Comparison of ENCODE assay signal across 11 cellular contexts in genomic region chr5:75574791-75575190, GRCh38. TPM values are rescaled to one million over a fixed set of nuclear protein-coding genes. Genes with fewer than 3 reads are reported as not detected.
DNase-seq lines count a peak whose midpoint lies in the region; ATAC-seq and TF ChIP-seq lines count a peak whose summit lies in the region.
"Had no signal": no experiment of that assay in that cellular context is flagged by ENCODE, and none has a peak within 500 bp of the region (broad histone marks: within the 10 kb centered on the region; RNA-seq: fewer than 3 reads in every experiment).

No MANE protein-coding gene starts in this region.

- H3K4me2 ChIP-seq in IMR-90 (ENCODE audit: low read depth, low read length), result no peak overlapping the region

- peaks cover under 1 to 6% of the 10 kb centered on the region in 2 experiments; a peak in 3 of 4 replicates for H3K79me1 ChIP-seq in IMR-90 (ENCODE audit: low read depth in 1 of 2, low read length in 2 of 2)

- no peak overlapping the region for H3K14ac ChIP-seq in IMR-90 (replicated peaks; ENCODE audit: low read depth, low read length)

- CTCF ChIA-PET in IMR-90 (lab: Yijun Ruan, JAX), result no interaction called here

- peaks cover 9% of the 10 kb centered on the region for H3K36me3 ChIP-seq in IMR-90 (ENCODE audit: control insufficient read depth, insufficient read depth, low read length)

- TF ChIP-seq RAD21 in IMR-90 (IDR thresholded peaks at IDR 0.05; ENCODE audit: low read length), result no peak

- no peak overlapping the region for H2BK15ac ChIP-seq in IMR-90 (ENCODE audit: low read depth, low read length)

- intact Hi-C loops in IMR-90 (cut with micrococcal nuclease), result no loop called here

- no TSS peak for BruUV-seq in IMR-90 (replicated peaks; lab: Mats Ljungman, UMichigan)

- POLR2A ChIA-PET in IMR-90 (lab: Charles Lee; ENCODE audit: unreplicated experiment), result no interaction called here

- no peaks in the 10 kb centered on the region for H4K20me1 ChIP-seq in IMR-90 (ENCODE audit: insufficient read depth, low read length)

- peak; percentile 18 for DNase-seq in IMR-90
- DNase-seq in left kidney (ENCODE audit: low read depth, low spot score), result peak; percentile 19
- no peak for DNase-seq in GM19240 (ENCODE audit: insufficient read length, low spot score)
- DNase-seq in NCI-H2107 treated with DMSO at 0.1 percent for 48 hours (lab: John Stamatoyannopoulos, UW; ENCODE audit: unreplicated experiment), result no peak
- no peak for DNase-seq in NCI-H345 (lab: John Stamatoyannopoulos, UW)
- no peak for DNase-seq in activated CD4-positive, alpha-beta T cell treated with anti-CD3 and anti-CD28 coated beads for 4 hours
- DNase-seq: brain microvascular endothelial cell, GOT3, KG1 had no signal

- no peak overlapping the region for H2AK9ac ChIP-seq in IMR-90 (replicated peaks; ENCODE audit: low read depth, low read length, poor library complexity)

- H3K4ac ChIP-seq in IMR-90 (ENCODE audit: low read depth, low read length), result no peak overlapping the region

- H2AFZ ChIP-seq in IMR-90 (replicated peaks; ENCODE audit: low read length, poor library complexity), result no peak overlapping the region

- no peak overlapping the region for H3K56ac ChIP-seq in IMR-90 (ENCODE audit: extremely low read depth, insufficient read depth, low read length)

- no peak overlapping the region for H4K5ac ChIP-seq in IMR-90 (ENCODE audit: low read depth, low read length)

- no peak overlapping the region for H4K91ac ChIP-seq in IMR-90 (ENCODE audit: insufficient read depth, low read depth, low read length)

- ATAC-seq in GM18499 (IDR thresholded peaks at IDR 0.05; ENCODE audit: insufficient read depth, unreplicated experiment), result peak; percentile 4
- ATAC-seq in GM21526 (IDR thresholded peaks at IDR 0.05; ENCODE audit: low FRiP score, unreplicated experiment), result peak; percentile 6
- no peak for ATAC-seq in IMR-90 (ENCODE audit: low read depth)

- no peak overlapping the region for H3K4me3 ChIP-seq in IMR-90 (ENCODE audit: insufficient read depth, low read depth, low read length)

- no peak for TF ChIP-seq POLR2A in IMR-90 (IDR thresholded peaks at IDR 0.05; ENCODE audit: low read depth, low read length)

- H2AK5ac ChIP-seq in IMR-90 (ENCODE audit: low read depth, low read length), result no peak overlapping the region

- no peak overlapping the region for H2BK5ac ChIP-seq in IMR-90 (ENCODE audit: low read depth, low read length, poor library complexity, severe bottlenecking)

- H3K23ac ChIP-seq in IMR-90 (ENCODE audit: low read depth, low read length), result peak overlapping the region; percentile 31; the same call in 1 of the 2 replicates

- in situ Hi-C loops in IMR-90 (cut with MboI; ENCODE audit: low sequenced_read_pairs), result no loop called here

- no peak overlapping the region for H3K27ac ChIP-seq in IMR-90 (ENCODE audit: insufficient read depth, low read length)
- H3K27ac ChIP-seq: brain microvascular endothelial cell had no signal

- dilution Hi-C loops in IMR-90 (cut with HindIII; ENCODE audit: low sequenced_read_pairs, unreplicated experiment), result no loop called here

- no peak overlapping the region for H2BK20ac ChIP-seq in IMR-90 (ENCODE audit: low read depth, low read length)

- no peak overlapping the region for H3K9ac ChIP-seq in IMR-90 (ENCODE audit: low read depth, low read length)

- H3K4me1 ChIP-seq in IMR-90 (ENCODE audit: control insufficient read depth, insufficient read depth, low read length), result no peaks in the 10 kb centered on the region

- no peaks in the 10 kb centered on the region for H3K9me3 ChIP-seq in IMR-90 (ENCODE audit: control insufficient read depth, insufficient read depth, low read length)

- no peak for TF ChIP-seq CTCF in IMR-90 (conservative IDR thresholded peaks at IDR 0.05; ENCODE audit: low read depth, low read length)

- H3K18ac ChIP-seq in IMR-90 (ENCODE audit: low read depth, low read length), result no peak overlapping the region

- no CpG with 5 or more reads among the region's 3 CpGs for WGBS in IMR-90 (ENCODE audit: extremely low coverage in 2 of 2, insufficient read length in 1 of 2), 2 experiments

- no peak overlapping the region for H2BK120ac ChIP-seq in IMR-90 (ENCODE audit: low read depth, low read length)

- H3K9me1 ChIP-seq in IMR-90 (ENCODE audit: insufficient read depth, low read length), result 0 out of 2 replicates have a peak, but pooled peaks cover 3% of the 10 kb centered on the region

- no peaks in the 10 kb centered on the region for H3K27me3 ChIP-seq in IMR-90 (ENCODE audit: control insufficient read depth, insufficient read depth, low read length)
- H3K27me3 ChIP-seq: brain microvascular endothelial cell had no signal

- no peak overlapping the region for H4K8ac ChIP-seq in IMR-90 (ENCODE audit: low read depth in 2 of 2, low read length in 2 of 2)

TF ChIP-seq in IMR-90, 13 proteins besides CTCF, POLR2A, EP300 and RAD21:
- TF ChIP-seq CEBPB (IDR thresholded peaks at IDR 0.05; ENCODE audit: low read depth, low read length) (no peak), SMC3 (IDR thresholded peaks at IDR 0.05; ENCODE audit: low read depth, low read length) (no peak), MXI1 (IDR thresholded peaks at IDR 0.05; ENCODE audit: borderline replicate concordance, low read depth, low read length) (no peak), BHLHE40 (IDR thresholded peaks at IDR 0.05; ENCODE audit: low read depth, low read length) (no peak), FOS (IDR thresholded peaks at IDR 0.05; ENCODE audit: low read depth, low read length) (no peak), NFE2L2 (IDR thresholded peaks at IDR 0.05; ENCODE audit: low read depth, low read length) (no peak), CHD1 (IDR thresholded peaks at IDR 0.05; ENCODE audit: low read depth, low read length) (no peak), MAFK (IDR thresholded peaks at IDR 0.05; ENCODE audit: low read depth, low read length) (no peak), RFX5 (IDR thresholded peaks at IDR 0.05; ENCODE audit: low read depth, low read length) (no peak), RCOR1 (IDR thresholded peaks at IDR 0.05; ENCODE audit: insufficient replicate concordance, low read length) (no peak), ELK1 (IDR thresholded peaks at IDR 0.05; ENCODE audit: borderline replicate concordance, low read depth, low read length) (no peak), USF2 (IDR thresholded peaks at IDR 0.05; ENCODE audit: low read depth, low read length) (no peak), MAZ (IDR thresholded peaks at IDR 0.05; ENCODE audit: borderline replicate concordance, low read depth, low read length) (no peak)

RNA-seq across cellular contexts. Expression of gene ANKDD1B, which starts 36.5 kb away (rescaled TPM):
- 0.28 TPM in 1 of 2 replicates, not detected in the other for total RNA-seq in IMR-90 (2012; rRNA removed)
- polyA plus RNA-seq in IMR-90 (2012; rRNA removed), result 0.16 and 0.24 TPM in 2 replicates
- polyA plus RNA-seq in IMR-90 (2012; cell fraction: cytosol; rRNA removed), result 0.01 TPM in 1 of 2 replicates, not detected in the other
- 0.36 and 1.3 TPM in 2 replicates for polyA plus RNA-seq in IMR-90 (2012; cell fraction: nucleus; rRNA removed; ENCODE audit: low replicate concordance)

Comparison
In these comparisons a context has a peak if more than half of its experiments do, and no peak if none do; other contexts are left out.
1. DNase-seq: peak in IMR-90 (single experiment) and left kidney (single experiment); none in GM19240 (single experiment), NCI-H2107 treated with DMSO at 0.1 percent for 48 hours (single experiment), NCI-H345 (single experiment) and activated CD4-positive, alpha-beta T cell treated with anti-CD3 and anti-CD28 coated beads for 4 hours (0 of 2).